In genomic region chr5:168528521-168529360, GRCh38 we compare ENCODE assay signal across 8 cellular contexts. TPM values are rescaled to one million over a fixed set of nuclear protein-coding genes. Genes with fewer than 3 reads are reported as not detected.
DNase-seq lines count a peak whose midpoint lies in the region; ATAC-seq and TF ChIP-seq lines count a peak whose summit lies in the region.

FBLL1 (plus strand) TSS chr5:168529305; CDS start chr5:168529505, 200 bp downstream.

- no peaks in the 10 kb centered on the region for H3K9me3 ChIP-seq in RWPE2 (ENCODE audit: severe bottlenecking)
- peaks cover 0 to 5% (median 0%) of the 10 kb centered on the region in 5 donors for H3K9me3 ChIP-seq in subcutaneous abdominal adipose tissue (ENCODE audit: control insufficient read depth in 5 of 5, low read length in 5 of 5)

- no peak for ATAC-seq in RWPE2 (ENCODE audit: low read depth)
- no peak for ATAC-seq in HG03460 (IDR thresholded peaks at IDR 0.05; ENCODE audit: unreplicated experiment)

- H3K36me3 ChIP-seq in RWPE2 (ENCODE audit: low read depth) (no peaks in the 10 kb centered on the region), subcutaneous abdominal adipose tissue (ENCODE audit: control insufficient read depth in 5 of 5, insufficient read depth in 5 of 5, low read length in 5 of 5) (no peaks in the 10 kb centered on the region)

- peak; percentile 35 for DNase-seq in NCI-H2029 (lab: John Stamatoyannopoulos, UW)
- DNase-seq in NCI-H2029 treated with DMSO at 0.1 percent for 48 hours (lab: John Stamatoyannopoulos, UW), result no peak
- DNase-seq in RWPE2 (ENCODE audit: low spot score), result no peak
- peak; percentile 84 for DNase-seq in cerebellum (ENCODE audit: low spot score)
- peak; percentile 17 to 48 for DNase-seq in lung microvascular endothelial cell (ENCODE audit: low read depth in 2 of 2)
- no peak for DNase-seq in COLO829 (ENCODE audit: low spot score)

- H3K9ac ChIP-seq in subcutaneous abdominal adipose tissue (ENCODE audit: low read length in 5 of 5), result no peak within 1 kb of the TSS

- H3K27ac ChIP-seq in RWPE2 (ENCODE audit: poor library complexity, severe bottlenecking) (no peak within 1 kb of the TSS), subcutaneous abdominal adipose tissue (ENCODE audit: low read depth, low read length) (no peak within 1 kb of the TSS)

- no peak for TF ChIP-seq CTCF in RWPE2 (IDR thresholded peaks at IDR 0.05; ENCODE audit: poor library complexity, severe bottlenecking)

- H3K27me3 ChIP-seq in RWPE2 (ENCODE audit: insufficient read depth, poor library complexity, severe bottlenecking) (peaks cover 26% of the 10 kb centered on the region), subcutaneous abdominal adipose tissue (ENCODE audit: control insufficient read depth in 5 of 5, insufficient read depth in 4 of 5, low read length in 5 of 5) (peaks cover 16 to 41% (median 27%) of the 10 kb centered on the region in 5 donors)

- H3K4me1 ChIP-seq in RWPE2 (ENCODE audit: insufficient read depth, poor library complexity, severe bottlenecking) (no peaks in the 10 kb centered on the region), subcutaneous abdominal adipose tissue (ENCODE audit: control insufficient read depth in 5 of 5, insufficient read depth in 5 of 5, low read length in 5 of 5) (peaks cover 2 to 13% (median 10%) of the 10 kb centered on the region in 5 donors)

- H3K4me3 ChIP-seq in RWPE2 (ENCODE audit: severe bottlenecking) (peak within 1 kb of the TSS; percentile 24), subcutaneous abdominal adipose tissue (ENCODE audit: low read depth in 1 of 5, low read length in 5 of 5) (peak within 1 kb of the TSS; percentile 32 to 56 (median 48))

RNA-seq across cellular contexts. Expression of gene FBLL1, which starts in this region (rescaled TPM):
- total RNA-seq in cerebellum (20.9 TPM), lung microvascular endothelial cell (1.1 and 2.8 TPM in 2 replicates)

Comparison
In these comparisons a context has a peak if more than half of its experiments do, and no peak if none do; other contexts are left out.
1. DNase-seq: peak in NCI-H2029 (single experiment), cerebellum (single experiment) and lung microvascular endothelial cell (2 of 2); none in NCI-H2029 treated with DMSO at 0.1 percent for 48 hours (single experiment), RWPE2 (single experiment) and COLO829 (single experiment).